In genomic region chr2:62455957-62456692, GRCh38 we compare ENCODE assay signal across 10 cellular contexts. TPM values are rescaled to one million over a fixed set of nuclear protein-coding genes. Genes with fewer than 3 reads are reported as not detected.
DNase-seq lines count a peak whose midpoint lies in the region; ATAC-seq and TF ChIP-seq lines count a peak whose summit lies in the region.
"Had no signal": no experiment of that assay in that cellular context is flagged by ENCODE, and none has a peak within 500 bp of the region (broad histone marks: within the 10 kb centered on the region; RNA-seq: fewer than 3 reads in every experiment).

No MANE protein-coding gene starts in this region.

- H3K4me2 ChIP-seq in KMS-11 = peak overlapping the region; percentile 26
- H3K4me2 ChIP-seq in mammary epithelial cell (ENCODE audit: insufficient read depth, low read depth, low read length) = no peak overlapping the region
- no peak overlapping the region for H3K4me2 ChIP-seq in neural cell (ENCODE audit: low read length)

- peaks cover 6% of the 10 kb centered on the region for H3K4me1 ChIP-seq in KMS-11 (ENCODE audit: low read depth, poor library complexity, severe bottlenecking)
- peaks cover 32% of the 10 kb centered on the region for H3K4me1 ChIP-seq in mammary epithelial cell (ENCODE audit: insufficient read depth, low read length)
- peaks cover 0 to 14% of the 10 kb centered on the region in 2 donors for H3K4me1 ChIP-seq in thyroid gland
- no peaks in the 10 kb centered on the region for H3K4me1 ChIP-seq in psoas muscle

- H3K36me3 Mint-ChIP-seq in activated CD8-positive, alpha-beta T cell treated with anti-CD3 and anti-CD28 coated beads, Interleukin-2, amount 10 ng/mL, durations not matched to agents 7 days and 5 days (ENCODE audit: low read depth) = no peaks in the 10 kb centered on the region

- no peak for TF ChIP-seq CTCF in AG10803 (conservative IDR thresholded peaks at IDR 0.05; ENCODE audit: low read length)
- no peak for TF ChIP-seq CTCF in KMS-11 (conservative IDR thresholded peaks at IDR 0.05; ENCODE audit: low read depth, low read length)
- TF ChIP-seq CTCF in mammary epithelial cell (conservative IDR thresholded peaks at IDR 0.05 in 1 of 2, IDR thresholded peaks at IDR 0.05 in 1 of 2; ENCODE audit: extremely low read depth in 1 of 2, insufficient read depth in 1 of 2, low read depth in 1 of 2, low read length in 2 of 2) = no peak
- TF ChIP-seq CTCF in neural cell (IDR thresholded peaks at IDR 0.05; ENCODE audit: poor library complexity, severe bottlenecking) = no peak
- no peak for TF ChIP-seq CTCF in thyroid gland (IDR thresholded peaks at IDR 0.05)
- TF ChIP-seq CTCF in psoas muscle (IDR thresholded peaks at IDR 0.05) = no peak

- no peak for TF ChIP-seq EP300 in neural cell (conservative IDR thresholded peaks at IDR 0.05; ENCODE audit: poor library complexity, severe bottlenecking)

- H3K27ac Mint-ChIP-seq in activated CD8-positive, alpha-beta T cell treated with anti-CD3 and anti-CD28 coated beads, Interleukin-2, amount 10 ng/mL, durations not matched to agents 7 days and 5 days = no peak overlapping the region

- POLR2A ChIA-PET in activated CD8-positive, alpha-beta T cell treated with anti-CD3 and anti-CD28 coated beads, Interleukin-2, amount 10 ng/mL, durations not matched to agents 7 days and 5 days (lab: Charles Lee) = no interaction called here

- CTCF ChIA-PET in mammary epithelial cell (lab: Charles Lee; ENCODE audit: low non-redundant PET) = interaction anchor here (0.6 to 1.4 kb wide), 6 partner anchors 50 to 622 kb away, joined by 3 to 8 read pairs (median 3); no protein-coding TSS in a partner anchor
- CTCF ChIA-PET in activated CD8-positive, alpha-beta T cell treated with anti-CD3 and anti-CD28 coated beads, Interleukin-2, amount 10 ng/mL, durations not matched to agents 7 days and 5 days (lab: Charles Lee) = interaction anchor here (0.7 to 4.3 kb wide), 25 partner anchors 9 to 579 kb away, joined by 3 to 83 read pairs (median 5); no protein-coding TSS in a partner anchor

- H2AFZ ChIP-seq in KMS-11 (ENCODE audit: low read depth) (peak overlapping the region; percentile 97), mammary epithelial cell (ENCODE audit: low read depth, low read length) (peak overlapping the region; percentile 94), neural cell (ENCODE audit: low read depth, low read length) (peak overlapping the region; percentile 4)

- H3K9me2 ChIP-seq in neural cell (ENCODE audit: insufficient read depth, low read length) = no peaks in the 10 kb centered on the region

- no peaks in the 10 kb centered on the region for H3K27me3 ChIP-seq in KMS-11 (ENCODE audit: insufficient read depth, low read depth)
- no peaks in the 10 kb centered on the region for H3K27me3 ChIP-seq in mammary epithelial cell (ENCODE audit: insufficient read depth, low read length)
- no peaks in the 10 kb centered on the region for H3K27me3 ChIP-seq in neural cell (ENCODE audit: insufficient read depth, low read depth, low read length)
- H3K27me3 ChIP-seq in thyroid gland = no peaks in the 10 kb centered on the region
- H3K27me3 ChIP-seq in psoas muscle (ENCODE audit: insufficient read depth in 3 of 3, low read length in 2 of 3) = no peaks in the 10 kb centered on the region
- H3K27me3 ChIP-seq: gastroesophageal sphincter had no signal

- no peak for ATAC-seq in HG02973 (IDR thresholded peaks at IDR 0.05; ENCODE audit: unreplicated experiment)
- ATAC-seq in activated CD8-positive, alpha-beta T cell treated with anti-CD3 and anti-CD28 coated beads, Interleukin-2, amount 10 ng/mL, durations not matched to agents 7 days and 5 days = no peak
- no peak for ATAC-seq in psoas muscle

- H3K9me3 ChIP-seq in mammary epithelial cell (replicated peaks; ENCODE audit: insufficient read depth, low read length) (no peaks in the 10 kb centered on the region), neural cell (ENCODE audit: low read length) (no peaks in the 10 kb centered on the region), thyroid gland (no peaks in the 10 kb centered on the region), psoas muscle (no peaks in the 10 kb centered on the region)
- H3K9me3 ChIP-seq: gastroesophageal sphincter, neutrophil had no signal

- no peaks in the 10 kb centered on the region for H3F3A ChIP-seq in neural cell (ENCODE audit: insufficient read depth, low read length, poor library complexity, severe bottlenecking)

- DNase-seq in AG10803 (ENCODE audit: low read depth) (peak; percentile 58), mammary epithelial cell (no peak), thyroid gland (no peak), psoas muscle (no peak)
- DNase-seq in activated CD8-positive, alpha-beta T cell treated with anti-CD3 and anti-CD28 coated beads, Interleukin-2, amount 10 ng/mL, durations not matched to agents 7 days and 5 days = no peak

- dilution Hi-C loops in mammary epithelial cell (cut with HindIII; ENCODE audit: low sequenced_read_pairs) = no loop called here

- H3K4me3 ChIP-seq in AG10803 (ENCODE audit: low read length) (no peak overlapping the region), KMS-11 (IDR thresholded peaks at IDR 0.05; ENCODE audit: insufficient read depth, low read depth, low read length) (no peak overlapping the region), mammary epithelial cell (replicated peaks in 1 of 3; ENCODE audit: insufficient read depth in 1 of 3, low read depth in 2 of 3, low read length in 3 of 3) (no peak overlapping the region), neural cell (ENCODE audit: low read length) (peak overlapping the region; percentile 71), thyroid gland (replicated peaks in 1 of 3) (no peak overlapping the region), psoas muscle (no peak overlapping the region)

- WGBS in mammary epithelial cell (ENCODE audit: low coverage, missing lambda C conversion rate) = 89% methylated on average over 6 of the region's 6 CpGs
- 87 to 88% methylated on average over 6 of the region's 6 CpGs for whole genome bisulfite sequencing in thyroid gland, 2 donors
- WGBS in psoas muscle, 3 donors = 89 to 91% (median 91%) methylated on average over 6 of the region's 6 CpGs

- intact Hi-C loops in mammary epithelial cell (cut with micrococcal nuclease) (loop anchor here (5.0 to 10.0 kb wide), 4 partner anchors 51 to 1089 kb away; partner anchors contain the start of gene TMEM17), thyroid gland (cut with DNase I) (loop anchor here (2.0 kb wide), 1 partner anchor 317 kb away; no protein-coding TSS in a partner anchor), psoas muscle (cut with DNase I) (loop anchor here (2.0 to 5.0 kb wide), 2 partner anchors 251 to 319 kb away; partner anchors contain the start of gene EHBP1 (in 1 of the 2))

- H4K20me1 ChIP-seq in KMS-11 (ENCODE audit: insufficient read depth) (no peaks in the 10 kb centered on the region), mammary epithelial cell (ENCODE audit: insufficient read depth, low read length) (no peaks in the 10 kb centered on the region), neural cell (ENCODE audit: insufficient read depth) (no peaks in the 10 kb centered on the region)

- BruUV-seq in mammary epithelial cell (replicated peaks; lab: Mats Ljungman, UMichigan) = no TSS peak

- no peak overlapping the region for H3K4me3 Mint-ChIP-seq in activated CD8-positive, alpha-beta T cell treated with anti-CD3 and anti-CD28 coated beads, Interleukin-2, amount 10 ng/mL, durations not matched to agents 7 days and 5 days

- peaks cover 2% of the 10 kb centered on the region for H3K4me1 Mint-ChIP-seq in activated CD8-positive, alpha-beta T cell treated with anti-CD3 and anti-CD28 coated beads, Interleukin-2, amount 10 ng/mL, durations not matched to agents 7 days and 5 days (ENCODE audit: low read depth)

- TF ChIP-seq RAD21 in neural cell (conservative IDR thresholded peaks at IDR 0.05) = no peak

- H3K36me3 ChIP-seq in KMS-11 (ENCODE audit: insufficient read depth) (no peaks in the 10 kb centered on the region), mammary epithelial cell (ENCODE audit: insufficient read depth, low read length) (no peaks in the 10 kb centered on the region), neural cell (ENCODE audit: insufficient read depth, low read length) (no peaks in the 10 kb centered on the region), thyroid gland (no peaks in the 10 kb centered on the region), psoas muscle (ENCODE audit: insufficient read depth in 1 of 2, low read depth in 1 of 2) (no peaks in the 10 kb centered on the region)
- H3K36me3 ChIP-seq: gastroesophageal sphincter, neutrophil had no signal

- TF ChIP-seq POLR2A in thyroid gland (IDR thresholded peaks at IDR 0.05) = no peak

- no peak overlapping the region for H3K27ac ChIP-seq in KMS-11
- peak overlapping the region; percentile 70 for H3K27ac ChIP-seq in mammary epithelial cell (ENCODE audit: insufficient read depth, low read depth, low read length)
- H3K27ac ChIP-seq in neural cell (ENCODE audit: low read length) = no peak overlapping the region
- H3K27ac ChIP-seq in thyroid gland = no peak overlapping the region
- H3K27ac ChIP-seq in psoas muscle = no peak overlapping the region
- H3K27ac ChIP-seq: neutrophil had no signal

- peaks cover 6% of the 10 kb centered on the region for H3K27me3 Mint-ChIP-seq in activated CD8-positive, alpha-beta T cell treated with anti-CD3 and anti-CD28 coated beads, Interleukin-2, amount 10 ng/mL, durations not matched to agents 7 days and 5 days (ENCODE audit: low read depth)

- no peaks in the 10 kb centered on the region for H3K9me3 Mint-ChIP-seq in activated CD8-positive, alpha-beta T cell treated with anti-CD3 and anti-CD28 coated beads, Interleukin-2, amount 10 ng/mL, durations not matched to agents 7 days and 5 days (ENCODE audit: insufficient read depth)

- no peaks in the 10 kb centered on the region for H3K79me2 ChIP-seq in KMS-11 (ENCODE audit: insufficient read depth, low read depth)
- H3K79me2 ChIP-seq in mammary epithelial cell (ENCODE audit: insufficient read depth, low read length) = no peaks in the 10 kb centered on the region
- no peaks in the 10 kb centered on the region for H3K79me2 ChIP-seq in neural cell (replicated peaks; ENCODE audit: insufficient read depth, low read length)

- in situ Hi-C loops in mammary epithelial cell (cut with MboI; ENCODE audit: low sequenced_read_pairs in 2 of 2) = loop anchor here in 1 of 2 donors (5.0 kb wide), 1 partner anchor 321 kb away; no protein-coding TSS in a partner anchor

- H3K9ac ChIP-seq in KMS-11 (no peak overlapping the region; the same call in 1 of the 2 replicates), mammary epithelial cell (ENCODE audit: insufficient read depth, low read length) (no peak overlapping the region), neural cell (ENCODE audit: low read length) (no peak overlapping the region)

TF ChIP-seq in neural cell, 6 proteins besides CTCF, POLR2A, EP300 and RAD21 (continues in another document):
- TF ChIP-seq EZH2 (IDR thresholded peaks at IDR 0.05; ENCODE audit: borderline replicate concordance, insufficient read depth, low read length, poor library complexity, severe bottlenecking) = no peak

RNA-seq across cellular contexts. Expression of gene TMEM17, which starts 49.9 kb away (rescaled TPM):
- 1 to 10 TPM; 3.0 to 3.9 TPM for total RNA-seq in mammary epithelial cell
- polyA plus RNA-seq in mammary epithelial cell = 3.6 TPM
- not detected for polyA minus RNA-seq in mammary epithelial cell
- polyA plus RNA-seq in neural cell = 7.1 and 8.6 TPM in 2 replicates
- polyA minus RNA-seq in neural cell = 4.6 and 5.9 TPM in 2 replicates
- 1 to 10 TPM; 2.1 to 6.0 (median 4.8) TPM for total RNA-seq in thyroid gland
- total RNA-seq in activated CD8-positive, alpha-beta T cell treated with anti-CD3 and anti-CD28 coated beads, Interleukin-2, amount 10 ng/mL, durations not matched to agents 7 days and 5 days = not detected
- under 1 TPM; 0.44 to 0.79 (median 0.62) TPM for total RNA-seq in psoas muscle
- polyA plus RNA-seq in psoas muscle = 1 to 10 TPM in 2 of 3 donors, under 1 TPM in 1; 0.53 to 1.1 (median 1.1) TPM

Comparison
In these comparisons a context has a peak if more than half of its experiments do, and no peak if none do; other contexts are left out.
1. H2AFZ ChIP-seq: peak in every context shown above with its lines; median percentile 97 in KMS-11; 94 in mammary epithelial cell; 4 in neural cell.